ENCODE assay signal across 1 cellular context in genomic region chr10:67663449-67664087, GRCh38.
TF ChIP-seq lines count a peak whose summit lies in the region.

No MANE protein-coding gene starts in this region.

TF ChIP-seq in WTC11, 78 proteins besides CTCF, POLR2A, EP300 and RAD21 (continued from another document):
- TF ChIP-seq STAT6 (CRISPR knock-in tag; conservative IDR thresholded peaks at IDR 0.05; ENCODE audit: low read depth), result no peak
- no peak for TF ChIP-seq RORB (CRISPR knock-in tag; IDR thresholded peaks at IDR 0.05)
